In genomic region chr15:88615303-88616107, GRCh38 we compare ENCODE assay signal across 12 cellular contexts. TPM values are rescaled to one million over a fixed set of nuclear protein-coding genes. Genes with fewer than 3 reads are reported as not detected.
DNase-seq lines count a peak whose midpoint lies in the region; ATAC-seq and TF ChIP-seq lines count a peak whose summit lies in the region.
"Had no signal": no experiment of that assay in that cellular context is flagged by ENCODE, and none has a peak within 500 bp of the region (broad histone marks: within the 10 kb centered on the region; RNA-seq: fewer than 3 reads in every experiment).

No MANE protein-coding gene starts in this region.

- H3K27ac ChIP-seq in stomach: peak overlapping the region; percentile 68 to 81 (median 74)
- H3K27ac ChIP-seq in tibial nerve: no peak overlapping the region
- H3K27ac ChIP-seq in left lung: no peak overlapping the region
- H3K27ac ChIP-seq: brain microvascular endothelial cell had no signal

- ATAC-seq in HG02884 (IDR thresholded peaks at IDR 0.05; ENCODE audit: unreplicated experiment) (peak; percentile 78), left lung (no peak)

- intact Hi-C loops in stomach (cut with DNase I; ENCODE audit: low total_unique reads): loop anchor here (10.0 kb wide), 1 partner anchor 141 kb away; no protein-coding TSS in a partner anchor
- intact Hi-C loops in left lung (cut with DNase I): no loop called here

- H3K9me3 ChIP-seq in stomach: no peaks in the 10 kb centered on the region
- H3K9me3 ChIP-seq in tibial nerve: no peaks in the 10 kb centered on the region
- H3K9me3 ChIP-seq in left lung: no peaks in the 10 kb centered on the region

- peaks cover under 1 to 22% (median 14%) of the 10 kb centered on the region in 4 donors for H3K4me1 ChIP-seq in stomach
- H3K4me1 ChIP-seq in tibial nerve: peaks cover 0 to 5% (median under 1%) of the 10 kb centered on the region in 4 donors
- no peaks in the 10 kb centered on the region for H3K4me1 ChIP-seq in left lung

- no peak for TF ChIP-seq POLR2A in stomach (IDR thresholded peaks at IDR 0.05)
- no peak for TF ChIP-seq POLR2A in tibial nerve (IDR thresholded peaks at IDR 0.05)

- H3K4me3 ChIP-seq in stomach: no peak overlapping the region
- H3K4me3 ChIP-seq in tibial nerve: no peak overlapping the region
- no peak overlapping the region for H3K4me3 ChIP-seq in left lung
- H3K4me3 ChIP-seq: lung had no signal

- no peaks in the 10 kb centered on the region for H3K36me3 ChIP-seq in stomach
- H3K36me3 ChIP-seq in tibial nerve: no peaks in the 10 kb centered on the region
- no peaks in the 10 kb centered on the region for H3K36me3 ChIP-seq in left lung
- H3K36me3 ChIP-seq: brain microvascular endothelial cell had no signal

- 40 to 59% (median 56%) methylated on average over 11 of the region's 11 CpGs for WGBS in stomach, 5 donors
- 65 to 72% methylated on average over 11 of the region's 11 CpGs for WGBS in tibial nerve, 2 donors

- TF ChIP-seq EP300 in stomach (IDR thresholded peaks at IDR 0.05) (no peak), tibial nerve (IDR thresholded peaks at IDR 0.05) (no peak)

- TF ChIP-seq CTCF in stomach (IDR thresholded peaks at IDR 0.05): no peak
- TF ChIP-seq CTCF in tibial nerve (IDR thresholded peaks at IDR 0.05): no peak
- TF ChIP-seq CTCF in left lung (IDR thresholded peaks at IDR 0.05): no peak

- DNase-seq in NCI-H82 (lab: John Stamatoyannopoulos, UW) (peak; percentile 60), NCI-H82 treated with DMSO at 0.1 percent for 48 hours (lab: John Stamatoyannopoulos, UW; ENCODE audit: unreplicated experiment) (no peak), cerebellar cortex (ENCODE audit: low spot score) (peak; percentile 48), stomach (peak; percentile 79), tibial nerve (ENCODE audit: low spot score in 2 of 2) (no peak), DMS79 (lab: John Stamatoyannopoulos, UW) (no peak), left lung (no peak)
- DNase-seq: activated CD8-positive, alpha-beta memory T cell treated with anti-CD3 and anti-CD28 coated beads, Interleukin-2, amount 50 U/mL, for 4 hours; brain microvascular endothelial cell; IMR-90 had no signal

- H3K27me3 ChIP-seq in stomach: peaks cover 0 to 4% (median 0%) of the 10 kb centered on the region in 3 donors
- no peaks in the 10 kb centered on the region for H3K27me3 ChIP-seq in tibial nerve
- peaks cover 0 to 11% of the 10 kb centered on the region in 2 donors for H3K27me3 ChIP-seq in left lung
- H3K27me3 ChIP-seq: brain microvascular endothelial cell had no signal

RNA-seq across cellular contexts. Expression of gene AEN, which starts 5.6 kb away (rescaled TPM):
- total RNA-seq in stomach: 10 to 100 TPM in 4 of 5 donors, 1 to 10 TPM in 1; 1.8 to 35.3 (median 19.9) TPM
- 10 to 100 TPM in 2 of 3 donors, 1 to 10 TPM in 1; 9.6 to 16.1 (median 12.1) TPM for polyA plus RNA-seq in stomach
- total RNA-seq in tibial nerve: 10 to 100 TPM; 10.1 to 17.8 (median 13.1) TPM
- total RNA-seq in left lung: 10 to 100 TPM; 18.8 to 20.7 TPM

RNA-seq across cellular contexts. Expression of gene ISG20, which starts 23.3 kb away (rescaled TPM):
- total RNA-seq in stomach: 100 to 1,000 TPM in 1 of 5 donors, 10 to 100 TPM in 4; 15.6 to 104 (median 65.9) TPM
- 100 to 1,000 TPM in 1 of 3 donors, 10 to 100 TPM in 2; 51.9 to 137 (median 81.9) TPM for polyA plus RNA-seq in stomach
- total RNA-seq in tibial nerve: 10 to 100 TPM; 18.2 to 34.5 (median 23.8) TPM
- 10 to 100 TPM; 15.8 to 23.6 TPM for total RNA-seq in left lung

Comparison
In these comparisons a context has a peak if more than half of its experiments do, and no peak if none do; other contexts are left out.
1. DNase-seq: peak in NCI-H82 (single experiment), cerebellar cortex (single experiment) and stomach (single experiment); none in NCI-H82 treated with DMSO at 0.1 percent for 48 hours (single experiment), tibial nerve (0 of 2), DMS79 (single experiment) and left lung (0 of 2).
2. H3K27ac ChIP-seq: peak in stomach (5 of 5); none in tibial nerve (0 of 4) and left lung (0 of 2).